In the genomic region with DNA sequence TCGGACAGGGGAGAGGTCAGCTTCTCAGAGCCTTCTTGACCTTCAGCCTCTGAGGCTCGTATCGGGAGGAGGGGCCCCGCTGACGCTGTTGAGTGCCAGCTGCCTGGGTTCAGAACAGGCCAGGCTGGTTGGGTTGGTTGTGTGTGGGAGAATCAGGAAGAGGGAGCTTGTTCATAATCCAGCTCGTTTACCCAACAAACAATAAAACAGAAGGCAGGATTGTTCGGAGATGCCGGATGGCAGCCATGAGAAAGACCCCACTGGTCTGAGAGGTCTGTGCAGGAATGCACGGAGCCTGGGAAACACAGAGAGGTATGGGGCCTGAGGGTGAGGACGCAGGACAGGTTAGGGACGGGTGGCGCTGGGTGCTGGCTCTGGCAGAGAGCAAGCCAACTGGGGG, we compare ENCODE assay signal across 15 cellular contexts. TPM values are rescaled to one million over a fixed set of nuclear protein-coding genes. Genes with fewer than 3 reads are reported as not detected.
DNase-seq lines count a peak whose midpoint lies in the region; TF ChIP-seq lines count a peak whose summit lies in the region.
"Had no signal": no experiment of that assay in that cellular context is flagged by ENCODE, and none has a peak within 500 bp of the region (broad histone marks: within the 10 kb centered on the region; RNA-seq: fewer than 3 reads in every experiment).

No MANE protein-coding gene starts in this region.

- H3K27ac ChIP-seq in substantia nigra (ENCODE audit: low read depth, low read length, poor library complexity, severe bottlenecking) = no peak overlapping the region
- H3K27ac ChIP-seq: ascending aorta, HL-60 had no signal

- H3K27ac Mint-ChIP-seq in progenitor cell of endocrine pancreas = peak overlapping the region; percentile 99
- H3K27ac Mint-ChIP-seq: activated CD4-positive, alpha-beta T cell treated with anti-CD3 and anti-CD28 coated beads, Interleukin-2, amount 10 ng/mL, durations not matched to agents 24 days and 14 days had no signal

- H3K27me3 Mint-ChIP-seq in progenitor cell of endocrine pancreas = no peaks in the 10 kb centered on the region
- H3K27me3 Mint-ChIP-seq: activated CD4-positive, alpha-beta T cell treated with anti-CD3 and anti-CD28 coated beads, Interleukin-2, amount 10 ng/mL, durations not matched to agents 24 days and 14 days had no signal

- H3K4me3 Mint-ChIP-seq in progenitor cell of endocrine pancreas (ENCODE audit: low read depth) = peak overlapping the region; percentile 58
- H3K4me3 Mint-ChIP-seq: activated CD4-positive, alpha-beta T cell treated with anti-CD3 and anti-CD28 coated beads, Interleukin-2, amount 10 ng/mL, durations not matched to agents 24 days and 14 days had no signal

- DNase-seq in DMS53 treated with DMSO at 0.1 percent for 48 hours (lab: John Stamatoyannopoulos, UW; ENCODE audit: unreplicated experiment) = peak; percentile 98
- peak; percentile 17 for DNase-seq in NCI-H774 (lab: John Stamatoyannopoulos, UW)
- DNase-seq in kidney tubule cell (ENCODE audit: low spot score) = peak; percentile 26
- DNase-seq in progenitor cell of endocrine pancreas (ENCODE audit: low spot score, unreplicated experiment) = peak; percentile 65
- no peak for DNase-seq in substantia nigra (lab: John Stamatoyannopoulos, UW)
- DNase-seq in iPS-NIHi7 (ENCODE audit: extremely low spot score) = no peak
- DNase-seq in erythroblast (lab: John Stamatoyannopoulos, UW) = no peak
- DNase-seq in OCI-M1 (lab: John Stamatoyannopoulos, UW) = no peak
- DNase-seq: activated CD4-positive, alpha-beta T cell treated with anti-CD3 and anti-CD28 coated beads, Interleukin-2, amount 10 ng/mL, durations not matched to agents 24 days and 14 days; GOT3; stimulated activated CD4-positive, alpha-beta T cell treated with anti-CD3 and anti-CD28 coated beads, Interleukin-1b, Interleukin-23, amount 100 ng/mL, for 48 hours; T-helper 2 cell had no signal

- no peak for TF ChIP-seq POLR2A in erythroblast (IDR thresholded peaks at IDR 0.05; ENCODE audit: low read length)

- peaks cover 3% of the 10 kb centered on the region for H3K36me3 Mint-ChIP-seq in progenitor cell of endocrine pancreas (ENCODE audit: insufficient read depth)

- H3K4me1 Mint-ChIP-seq in progenitor cell of endocrine pancreas (ENCODE audit: low read depth) = peaks cover 54% of the 10 kb centered on the region
- H3K4me1 Mint-ChIP-seq: activated CD4-positive, alpha-beta T cell treated with anti-CD3 and anti-CD28 coated beads, Interleukin-2, amount 10 ng/mL, durations not matched to agents 24 days and 14 days had no signal

- no peak for TF ChIP-seq CTCF in progenitor cell of endocrine pancreas (IDR thresholded peaks at IDR 0.05; ENCODE audit: unreplicated experiment)

- peaks cover 6% of the 10 kb centered on the region for H3K9me3 Mint-ChIP-seq in progenitor cell of endocrine pancreas (ENCODE audit: low read depth)
- H3K9me3 Mint-ChIP-seq: activated CD4-positive, alpha-beta T cell treated with anti-CD3 and anti-CD28 coated beads, Interleukin-2, amount 10 ng/mL, durations not matched to agents 24 days and 14 days had no signal

RNA-seq across cellular contexts. Expression of gene SHANK2, which starts 31.6 kb away (rescaled TPM):
- total RNA-seq in progenitor cell of endocrine pancreas = 97.8 and 104 TPM in 2 replicates
- total RNA-seq: activated CD4-positive, alpha-beta T cell treated with anti-CD3 and anti-CD28 coated beads, Interleukin-2, amount 10 ng/mL, durations not matched to agents 24 days and 14 days; G401 had no signal

Comparison
In these comparisons a context has a peak if more than half of its experiments do, and no peak if none do; other contexts are left out.
1. DNase-seq: peak in DMS53 treated with DMSO at 0.1 percent for 48 hours (single experiment), NCI-H774 (single experiment), kidney tubule cell (single experiment) and progenitor cell of endocrine pancreas (single experiment); none in substantia nigra (0 of 49), iPS-NIHi7 (single experiment), erythroblast (0 of 2) and OCI-M1 (single experiment).